8 cellular contexts compared by ENCODE assay signal in genomic region chrX:131827935-131828334, GRCh38.
A peak's percentile ranks its signal among the peaks of the same experiment; 100 is the strongest.
DNase-seq lines count a peak whose midpoint lies in the region; ATAC-seq, FAIRE-seq and TF ChIP-seq lines count a peak whose summit lies in the region.

No MANE protein-coding gene starts in this region.

- no peak overlapping the region for H2BK120ac ChIP-seq in neuronal stem cell (ENCODE audit: low read depth, low read length)

- H3K27me3 ChIP-seq in K562 (ENCODE audit: control insufficient read depth in 2 of 2, insufficient read depth in 2 of 2, low read length in 2 of 2) (no peaks in the 10 kb centered on the region), neuronal stem cell (ENCODE audit: control insufficient read depth in 3 of 3, insufficient read depth in 3 of 3, low read depth in 1 of 3, low read length in 3 of 3) (peaks cover 0 to 7% (median 0%) of the 10 kb centered on the region in 3 experiments)

- DNase-seq in COLO829 (ENCODE audit: low spot score) (peak; percentile 11), NCI-H460 (ENCODE audit: extremely low read depth, low read depth) (peak; percentile 63), K562 (ENCODE audit: extremely low read depth in 1 of 4, low spot score in 3 of 4) (peak; percentile 17 to 75 (median 40)), neuronal stem cell (ENCODE audit: low spot score) (peak; percentile 42), lower leg skin (ENCODE audit: low spot score in 2 of 2) (no peak), kidney tubule cell (ENCODE audit: low spot score) (no peak)

- H3K79me1 ChIP-seq in neuronal stem cell (ENCODE audit: low read depth, low read length) = no peaks in the 10 kb centered on the region

- H3K9ac ChIP-seq in K562 (ENCODE audit: insufficient read depth in 1 of 2, low read depth in 2 of 2, low read length in 2 of 2) = peak overlapping the region; percentile 29 to 80; a peak in 3 of 4 replicates
- no peak overlapping the region for H3K9ac ChIP-seq in neuronal stem cell (ENCODE audit: low read depth, low read length, poor library complexity)

- H3K36me3 ChIP-seq in K562 (ENCODE audit: control insufficient read depth, insufficient read depth, low read length) = peaks cover 44% of the 10 kb centered on the region
- peaks cover 0 to 34% of the 10 kb centered on the region in 2 donors for H3K36me3 ChIP-seq in neuronal stem cell (replicated peaks in 1 of 2; ENCODE audit: control insufficient read depth in 2 of 2, insufficient read depth in 2 of 2, low read length in 2 of 2)

- no peak overlapping the region for H2BK5ac ChIP-seq in neuronal stem cell (ENCODE audit: low read length)

- TF ChIP-seq RAD21 in K562 (CRISPR knock-in tag; conservative IDR thresholded peaks at IDR 0.05 in 1 of 2, IDR thresholded peaks at IDR 0.05 in 1 of 2) = peak; percentile 58 to 68

- POLR2A ChIA-PET in K562 (lab: Yijun Ruan, JAX) = no interaction called here

- no peak overlapping the region for H4K91ac ChIP-seq in neuronal stem cell (ENCODE audit: low read depth, low read length, poor library complexity)

- in situ Hi-C loops in K562 (cut with MboI) = loop anchor here (25.0 kb wide), 1 partner anchor 634 kb away; no protein-coding TSS in a partner anchor

- intact Hi-C loops in K562 (cut with micrococcal nuclease) = loop anchor here (1.0 kb wide), 1 partner anchor 390 kb away; no protein-coding TSS in a partner anchor
- intact Hi-C loops in lower leg skin (cut with DNase I; ENCODE audit: low total_unique reads) = no loop called here

- H4K8ac ChIP-seq in neuronal stem cell (ENCODE audit: low read depth, low read length) = no peak overlapping the region

- H3K4ac ChIP-seq in neuronal stem cell (ENCODE audit: low read length) = no peak overlapping the region

- H3K23ac ChIP-seq in neuronal stem cell (ENCODE audit: low read depth, low read length, poor library complexity) = no peak overlapping the region

- H3K4me1 ChIP-seq in K562 (replicated peaks in 1 of 2; ENCODE audit: control insufficient read depth in 2 of 2, insufficient read depth in 2 of 2, low read length in 2 of 2) (peaks cover 0 to 12% of the 10 kb centered on the region in 2 experiments; a peak in 2 of 5 replicates), neuronal stem cell (ENCODE audit: control insufficient read depth in 2 of 2, insufficient read depth in 1 of 2, low read depth in 1 of 2, low read length in 2 of 2) (peaks cover 0 to 10% of the 10 kb centered on the region in 2 donors)

- ATAC-seq in GM18907 (IDR thresholded peaks at IDR 0.05; ENCODE audit: unreplicated experiment) (peak; percentile 63), HG03095 (IDR thresholded peaks at IDR 0.05; ENCODE audit: unreplicated experiment) (peak; percentile 54), K562 (peak; percentile 71)

- 0 out of 2 replicates have a peak overlapping the region, but pooled peaks have one; percentile 34 for H2AFZ ChIP-seq in K562 (ENCODE audit: low read depth, low read length)
- no peak overlapping the region for H2AFZ ChIP-seq in neuronal stem cell (ENCODE audit: low read length)

- no TSS peak for BruUV-seq in K562 (replicated peaks; lab: Mats Ljungman, UMichigan)

- 0% methylated on average over 2 of the region's 2 CpGs for WGBS in K562 (ENCODE audit: insufficient coverage, low coverage, missing lambda C conversion rate)
- WGBS in neuronal stem cell (ENCODE audit: extremely low coverage in 2 of 2, insufficient read length in 2 of 2, insufficient replicate concordance in 1 of 2), 2 donors = no CpG with 5 or more reads among the region's 2 CpGs
- WGBS in lower leg skin, 2 donors = 75 to 81% methylated on average over 2 of the region's 2 CpGs

- H3K79me2 ChIP-seq in K562 (ENCODE audit: control insufficient read depth, insufficient read depth, low read length) = peaks cover 66% of the 10 kb centered on the region

- peak; percentile 86 for FAIRE-seq in K562 (lab: Jason Lieb, UNC)

- H3K4me3 ChIP-seq in K562 = peak overlapping the region; percentile 53
- peak overlapping the region; percentile 53 to 59 for H3K4me3 ChIP-seq in neuronal stem cell (ENCODE audit: low read length in 2 of 2)
- H3K4me3 ChIP-seq in lower leg skin (ENCODE audit: low read depth, poor library complexity, severe bottlenecking) = no peak overlapping the region

- H3K9me3 ChIP-seq in K562 (replicated peaks; ENCODE audit: control insufficient read depth, insufficient read depth, low read depth, low read length) (no peaks in the 10 kb centered on the region), neuronal stem cell (replicated peaks in 1 of 2; ENCODE audit: control insufficient read depth in 2 of 2, insufficient read depth in 1 of 2, low read depth in 1 of 2, low read length in 2 of 2) (no peaks in the 10 kb centered on the region)

- H2BK15ac ChIP-seq in neuronal stem cell (ENCODE audit: low read length) = no peak overlapping the region

- H2AK5ac ChIP-seq in neuronal stem cell (ENCODE audit: low read depth, low read length) = no peak overlapping the region

- H3K9me1 ChIP-seq in K562 (ENCODE audit: control insufficient read depth, insufficient read depth, low read length) = no peaks in the 10 kb centered on the region

- no peaks in the 10 kb centered on the region for H4K20me1 ChIP-seq in K562 (replicated peaks; ENCODE audit: control insufficient read depth, insufficient read depth, low read length)

- TF ChIP-seq EP300 in K562 (IDR thresholded peaks at IDR 0.05; ENCODE audit: low read length) = no peak

- CTCF ChIA-PET in K562 (lab: Yijun Ruan, JAX; ENCODE audit: low intra/inter-chr PET ratio) = interaction anchor here (1.2 kb wide), 1 partner anchor 785 kb away, joined by 3 read pairs; no protein-coding TSS in a partner anchor

- peak; percentile 38; the same call in 1 of the 2 replicates for TF ChIP-seq POLR2A in K562 (conservative IDR thresholded peaks at IDR 0.05)
- no peak for TF ChIP-seq POLR2A in lower leg skin (IDR thresholded peaks at IDR 0.05)

- H3K14ac ChIP-seq in neuronal stem cell (ENCODE audit: low read length) = no peak overlapping the region

- peak overlapping the region; percentile 70 for H3K27ac ChIP-seq in K562 (ENCODE audit: extremely low read depth, low read depth, low read length)
- H3K27ac ChIP-seq in neuronal stem cell (replicated peaks; ENCODE audit: low read length) = peak overlapping the region; percentile 79

- TF ChIP-seq CTCF in K562 (IDR thresholded peaks at IDR 0.05 in 2 of 3, conservative IDR thresholded peaks at IDR 0.05 in 1 of 3; ENCODE audit: insufficient read depth in 2 of 3, low read depth in 1 of 3, low read length in 3 of 3) (peak; percentile 66 to 96 (median 91)), lower leg skin (IDR thresholded peaks at IDR 0.05) (no peak)

- no peak overlapping the region for H2BK12ac ChIP-seq in neuronal stem cell (ENCODE audit: low read length)

- H3K4me2 ChIP-seq in K562 (ENCODE audit: insufficient read depth, low read length) (peak overlapping the region; percentile 89), neuronal stem cell (ENCODE audit: insufficient read depth, low read length, poor library complexity, severe bottlenecking) (peak overlapping the region; percentile 31)

- no peak overlapping the region for H3K18ac ChIP-seq in neuronal stem cell (ENCODE audit: low read length)

TF ChIP-seq in K562, 482 proteins besides CTCF, POLR2A, EP300 and RAD21 (continues in another document):
- TF ChIP-seq ARNT (IDR thresholded peaks at IDR 0.05) = no peak
- TF ChIP-seq ZC3H11A (IDR thresholded peaks at IDR 0.05; ENCODE audit: low read depth, low read length) = no peak
- TF ChIP-seq ELF2 (CRISPR knock-in tag; IDR thresholded peaks at IDR 0.05) = no peak
- no peak for TF ChIP-seq SMAD2 (IDR thresholded peaks at IDR 0.05; ENCODE audit: low read depth, low read length)
- TF ChIP-seq MCM3 (IDR thresholded peaks at IDR 0.05) = no peak

Comparison
In these comparisons a context has a peak if more than half of its experiments do, and no peak if none do; other contexts are left out.
1. DNase-seq: peak in COLO829 (single experiment), NCI-H460 (single experiment), K562 (4 of 4) and neuronal stem cell (single experiment); none in lower leg skin (0 of 2) and kidney tubule cell (single experiment).
2. CTCF ChIP-seq: peak in K562 (3 of 3); none in lower leg skin (0 of 3).
3. Peak in every context shown above with its lines, with median percentiles within 50 percentile points of each other: ATAC-seq.